Comparison of ENCODE assay signal across 10 cellular contexts in genomic region chr3:72102057-72102711, GRCh38.
DNase-seq lines count a peak whose midpoint lies in the region; ATAC-seq, FAIRE-seq and TF ChIP-seq lines count a peak whose summit lies in the region.
"Had no signal": no experiment of that assay in that cellular context is flagged by ENCODE, and none has a peak within 500 bp of the region (broad histone marks: within the 10 kb centered on the region; RNA-seq: fewer than 3 reads in every experiment).

No MANE protein-coding gene starts in this region.

- H3K4me3 ChIP-seq in heart left ventricle (no peak overlapping the region), left ventricle myocardium inferior (no peak overlapping the region)

- FAIRE-seq in frontal cortex (lab: Jason Lieb, UNC) = no peak
- FAIRE-seq: colon had no signal

- H3K36me3 Mint-ChIP-seq in chondrocyte (ENCODE audit: low read depth) = no peaks in the 10 kb centered on the region
- H3K36me3 Mint-ChIP-seq: mesothelial cell of epicardium had no signal

- TF ChIP-seq CTCF in heart left ventricle (IDR thresholded peaks at IDR 0.05) = no peak
- no peak for TF ChIP-seq CTCF in left ventricle myocardium inferior (IDR thresholded peaks at IDR 0.05; ENCODE audit: borderline replicate concordance)
- TF ChIP-seq CTCF in chondrocyte (IDR thresholded peaks at IDR 0.05) = no peak

- 60 to 72% (median 66%) methylated on average over 6 of the region's 6 CpGs for WGBS in heart left ventricle, 4 donors

- DNase-seq in heart left ventricle (no peak), left ventricle myocardium inferior (no peak), SKM-1 treated with dmso at 0.1 percent for 144 hours (lab: John Stamatoyannopoulos, UW; ENCODE audit: unreplicated experiment) (peak; percentile 98), chondrocyte (ENCODE audit: low spot score) (no peak), activated T-cell treated with anti-CD3 and anti-CD28 coated beads for 4 hours (no peak), frontal cortex (ENCODE audit: low spot score in 2 of 2) (no peak)
- no peak for DNase-seq in activated CD4-positive, alpha-beta T cell treated with anti-CD3 and anti-CD28 coated beads for 1 hour

- H3K27me3 Mint-ChIP-seq in chondrocyte (ENCODE audit: low read depth) = peaks cover 44% of the 10 kb centered on the region

- H3K27me3 ChIP-seq in heart left ventricle (peaks cover 0 to 26% (median 3%) of the 10 kb centered on the region in 9 donors), left ventricle myocardium inferior (ENCODE audit: low read depth) (peaks cover 63% of the 10 kb centered on the region)

- H3K4me1 Mint-ChIP-seq in chondrocyte (ENCODE audit: low read depth) = peaks cover 20% of the 10 kb centered on the region

- no peaks in the 10 kb centered on the region for H3K9me3 Mint-ChIP-seq in chondrocyte (ENCODE audit: low read depth)
- H3K9me3 Mint-ChIP-seq: mesothelial cell of epicardium had no signal

- peak in 3 of 4 donors; percentile 22 to 70 (median 56) for ATAC-seq in heart left ventricle
- ATAC-seq in HG03066 (IDR thresholded peaks at IDR 0.05; ENCODE audit: low read depth, unreplicated experiment) = peak; percentile 61

- no peak overlapping the region for H3K27ac Mint-ChIP-seq in chondrocyte (ENCODE audit: unreplicated experiment)
- H3K27ac Mint-ChIP-seq: mesothelial cell of epicardium had no signal

- H3K27ac ChIP-seq in heart left ventricle (peak overlapping the region in 1 of 12 donors; percentile 60), left ventricle myocardium inferior (replicated peaks) (no peak overlapping the region)

- intact Hi-C loops in heart left ventricle (cut with DNase I) = loop anchor here in 1 of 10 donors (10.0 kb wide), 1 partner anchor 153 kb away; no protein-coding TSS in a partner anchor
- intact Hi-C loops in left ventricle myocardium inferior (cut with micrococcal nuclease) = no loop called here

- H3K4me3 Mint-ChIP-seq in chondrocyte (ENCODE audit: unreplicated experiment) = no peak overlapping the region
- H3K4me3 Mint-ChIP-seq: mesothelial cell of epicardium had no signal

- no peaks in the 10 kb centered on the region for H3K9me3 ChIP-seq in heart left ventricle
- H3K9me3 ChIP-seq in left ventricle myocardium inferior (replicated peaks) = no peaks in the 10 kb centered on the region

- TF ChIP-seq POLR2A in heart left ventricle (IDR thresholded peaks at IDR 0.05) = no peak

- no peaks in the 10 kb centered on the region for H3K36me3 ChIP-seq in heart left ventricle
- H3K36me3 ChIP-seq in left ventricle myocardium inferior = no peaks in the 10 kb centered on the region

- H3K4me1 ChIP-seq in heart left ventricle (peaks cover 0 to 44% (median 14%) of the 10 kb centered on the region in 12 donors), left ventricle myocardium inferior (peaks cover 19% of the 10 kb centered on the region)
